In the genomic region with DNA sequence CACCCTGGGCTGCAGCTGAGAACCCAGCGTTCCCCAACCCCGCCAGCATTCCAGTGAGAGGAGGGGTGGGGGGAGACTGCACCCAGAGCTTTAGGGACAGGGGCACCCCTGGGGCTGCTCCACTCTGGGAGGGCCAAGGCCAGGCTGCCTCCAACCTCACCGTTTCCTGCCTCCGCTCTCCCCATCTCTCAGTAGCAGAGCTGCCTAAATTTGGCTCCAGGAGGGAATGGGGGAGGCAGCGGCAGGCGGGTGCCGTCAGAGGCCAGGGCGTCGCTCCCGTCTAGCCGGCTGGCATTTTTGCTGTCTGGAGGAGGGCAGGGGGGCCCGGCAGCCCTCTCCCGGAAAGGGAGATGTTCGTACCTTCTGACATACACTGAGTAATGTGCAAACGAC, we compare ENCODE assay signal across 1 cellular context.
A peak's percentile ranks its signal among the peaks of the same experiment; 100 is the strongest.
TF ChIP-seq lines count a peak whose summit lies in the region.

No MANE protein-coding gene starts in this region.

TF ChIP-seq in HepG2, 621 proteins besides CTCF, POLR2A, EP300 and RAD21 (continued from another document):
- TF ChIP-seq, protein P1, sequence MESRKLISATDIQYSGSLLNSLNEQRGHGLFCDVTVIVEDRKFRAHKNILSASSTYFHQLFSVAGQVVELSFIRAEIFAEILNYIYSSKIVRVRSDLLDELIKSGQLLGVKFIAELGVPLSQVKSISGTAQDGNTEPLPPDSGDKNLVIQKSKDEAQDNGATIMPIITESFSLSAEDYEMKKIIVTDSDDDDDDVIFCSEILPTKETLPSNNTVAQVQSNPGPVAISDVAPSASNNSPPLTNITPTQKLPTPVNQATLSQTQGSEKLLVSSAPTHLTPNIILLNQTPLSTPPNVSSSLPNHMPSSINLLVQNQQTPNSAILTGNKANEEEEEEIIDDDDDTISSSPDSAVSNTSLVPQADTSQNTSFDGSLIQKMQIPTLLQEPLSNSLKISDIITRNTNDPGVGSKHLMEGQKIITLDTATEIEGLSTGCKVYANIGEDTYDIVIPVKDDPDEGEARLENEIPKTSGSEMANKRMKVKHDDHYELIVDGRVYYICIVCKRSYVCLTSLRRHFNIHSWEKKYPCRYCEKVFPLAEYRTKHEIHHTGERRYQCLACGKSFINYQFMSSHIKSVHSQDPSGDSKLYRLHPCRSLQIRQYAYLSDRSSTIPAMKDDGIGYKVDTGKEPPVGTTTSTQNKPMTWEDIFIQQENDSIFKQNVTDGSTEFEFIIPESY (CRISPR knock-in tag; IDR thresholded peaks at IDR 0.05), result 0 out of 2 replicates have a peak, but pooled peaks have one; percentile 2
- TF ChIP-seq KDM1A (CRISPR knock-in tag; IDR thresholded peaks at IDR 0.05), result 0 out of 2 replicates have a peak, but pooled peaks have one; percentile 6
- TF ChIP-seq, protein P2, sequence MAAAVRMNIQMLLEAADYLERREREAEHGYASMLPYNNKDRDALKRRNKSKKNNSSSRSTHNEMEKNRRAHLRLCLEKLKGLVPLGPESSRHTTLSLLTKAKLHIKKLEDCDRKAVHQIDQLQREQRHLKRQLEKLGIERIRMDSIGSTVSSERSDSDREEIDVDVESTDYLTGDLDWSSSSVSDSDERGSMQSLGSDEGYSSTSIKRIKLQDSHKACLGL (CRISPR knock-in tag; IDR thresholded peaks at IDR 0.05), result peak; percentile 61; the same call in 1 of the 2 replicates
- TF ChIP-seq YY1 (IDR thresholded peaks at IDR 0.05; ENCODE audit: insufficient read depth, insufficient replicate concordance, low read depth, low read length), result peak; percentile 1
- peak; percentile 37 for TF ChIP-seq RXRB (CRISPR knock-in tag; IDR thresholded peaks at IDR 0.05; ENCODE audit: borderline replicate concordance)
- 0 out of 2 replicates have a peak, but pooled peaks have one; percentile 38 for TF ChIP-seq EED (CRISPR knock-in tag; IDR thresholded peaks at IDR 0.05)
- TF ChIP-seq ZNF746 (CRISPR knock-in tag; IDR thresholded peaks at IDR 0.05), result peak; percentile 98
- 0 out of 2 replicates have a peak, but pooled peaks have one; percentile 48 for TF ChIP-seq ZNF777 (CRISPR knock-in tag; IDR thresholded peaks at IDR 0.05)
- TF ChIP-seq ARNT2 (CRISPR knock-in tag; IDR thresholded peaks at IDR 0.05; ENCODE audit: low read depth), result 0 out of 2 replicates have a peak, but pooled peaks have one; percentile 8
- TF ChIP-seq SAFB2 (CRISPR knock-in tag; IDR thresholded peaks at IDR 0.05; ENCODE audit: borderline replicate concordance, low read depth), result 0 out of 2 replicates have a peak, but pooled peaks have one; percentile 27
- TF ChIP-seq PPARG (CRISPR knock-in tag; conservative IDR thresholded peaks at IDR 0.05), result peak; percentile 4; the same call in 1 of the 2 replicates
TF ChIP-seq in HepG2: peak in this region for 34.
